In genomic region chr1:234402939-234403338, GRCh38 we compare ENCODE assay signal across 21 cellular contexts. TPM values are rescaled to one million over a fixed set of nuclear protein-coding genes. Genes with fewer than 3 reads are reported as not detected.
DNase-seq lines count a peak whose midpoint lies in the region; ATAC-seq and TF ChIP-seq lines count a peak whose summit lies in the region.
"Had no signal": no experiment of that assay in that cellular context is flagged by ENCODE, and none has a peak within 500 bp of the region (broad histone marks: within the 10 kb centered on the region; RNA-seq: fewer than 3 reads in every experiment).

No MANE protein-coding gene starts in this region.

- H3K9me3 ChIP-seq in CD4-positive, alpha-beta memory T cell (ENCODE audit: control insufficient read depth in 1 of 2, low read length in 2 of 2) = no peaks in the 10 kb centered on the region
- no peaks in the 10 kb centered on the region for H3K9me3 ChIP-seq in PC-9 (ENCODE audit: insufficient read depth, low read depth)
- H3K9me3 ChIP-seq: heart left ventricle, suprapubic skin had no signal

- H2AFZ ChIP-seq in PC-9 = no peak overlapping the region
- H2AFZ ChIP-seq: parathyroid adenoma had no signal

- no peak overlapping the region for H3K4me3 ChIP-seq in CD4-positive, alpha-beta memory T cell (ENCODE audit: low read length in 2 of 2)
- H3K4me3 ChIP-seq in PC-9 = no peak overlapping the region
- H3K4me3 ChIP-seq: heart left ventricle, suprapubic skin had no signal

- H3K27ac Mint-ChIP-seq in activated CD8-positive, alpha-beta memory T cell treated with anti-CD3 and anti-CD28 coated beads, Interleukin-2, amount 10 ng/mL, durations not matched to agents 7 days and 5 days = peak overlapping the region; percentile 67
- H3K27ac Mint-ChIP-seq in CD4-positive, alpha-beta memory T cell = peak overlapping the region in 6 of 7 donors; percentile 17 to 76 (median 53)
- peak overlapping the region; percentile 69 for H3K27ac Mint-ChIP-seq in activated T-helper 17 cell treated with anti-CD3 and anti-CD28 coated beads, Interleukin-2, amount 50 U/mL, for 72 hours
- H3K27ac Mint-ChIP-seq in natural killer cell = peak overlapping the region; percentile 15 to 61
- H3K27ac Mint-ChIP-seq: nephron had no signal

- H3K27me3 Mint-ChIP-seq in activated CD8-positive, alpha-beta memory T cell treated with anti-CD3 and anti-CD28 coated beads, Interleukin-2, amount 10 ng/mL, durations not matched to agents 7 days and 5 days = no peaks in the 10 kb centered on the region
- no peaks in the 10 kb centered on the region for H3K27me3 Mint-ChIP-seq in CD4-positive, alpha-beta memory T cell
- no peaks in the 10 kb centered on the region for H3K27me3 Mint-ChIP-seq in activated T-helper 17 cell treated with anti-CD3 and anti-CD28 coated beads, Interleukin-2, amount 50 U/mL, for 72 hours
- no peaks in the 10 kb centered on the region for H3K27me3 Mint-ChIP-seq in natural killer cell (ENCODE audit: low read depth in 2 of 2)

- peaks cover 30% of the 10 kb centered on the region for H3F3A ChIP-seq in PC-9 (ENCODE audit: insufficient read depth, low read depth)

- peaks cover 39% of the 10 kb centered on the region for H3K4me1 ChIP-seq in CD4-positive, alpha-beta memory T cell (ENCODE audit: insufficient read depth, low read length)
- H3K4me1 ChIP-seq in PC-9 (replicated peaks; ENCODE audit: insufficient read depth) = no peaks in the 10 kb centered on the region
- H3K4me1 ChIP-seq: parathyroid adenoma had no signal

- no peak for ATAC-seq in activated CD8-positive, alpha-beta memory T cell treated with anti-CD3 and anti-CD28 coated beads, Interleukin-2, amount 10 ng/mL, durations not matched to agents 7 days and 5 days
- no peak for ATAC-seq in activated T-helper 17 cell treated with anti-CD3 and anti-CD28 coated beads, Interleukin-2, amount 50 U/mL, for 72 hours (replicated peaks)
- no peak for ATAC-seq in natural killer cell
- no peak for ATAC-seq in GM19452 (IDR thresholded peaks at IDR 0.05; ENCODE audit: unreplicated experiment)
- ATAC-seq: heart left ventricle, sciatic nerve had no signal

- H3K36me3 Mint-ChIP-seq in activated CD8-positive, alpha-beta memory T cell treated with anti-CD3 and anti-CD28 coated beads, Interleukin-2, amount 10 ng/mL, durations not matched to agents 7 days and 5 days = peaks cover 20% of the 10 kb centered on the region
- H3K36me3 Mint-ChIP-seq in CD4-positive, alpha-beta memory T cell = peaks cover 0 to 4% of the 10 kb centered on the region in 2 donors
- H3K36me3 Mint-ChIP-seq in activated T-helper 17 cell treated with anti-CD3 and anti-CD28 coated beads, Interleukin-2, amount 50 U/mL, for 72 hours (ENCODE audit: low read depth) = no peaks in the 10 kb centered on the region
- peaks cover 6% of the 10 kb centered on the region for H3K36me3 Mint-ChIP-seq in natural killer cell

- no peak overlapping the region for H3K4me2 ChIP-seq in PC-9

- H4K20me1 ChIP-seq in PC-9 (ENCODE audit: insufficient read depth) = no peaks in the 10 kb centered on the region

- POLR2A ChIA-PET in CD4-positive, alpha-beta memory T cell (lab: Charles Lee; ENCODE audit: partially characterized antibody) = interaction anchor here (0.9 to 10.1 kb wide), 2 partner anchors 17 to 30 kb away, joined by 3 to 101 read pairs; partner anchors contain the start of gene COA6
- POLR2A ChIA-PET in PC-9 (lab: Charles Lee; ENCODE audit: unreplicated experiment) = no interaction called here

- H3K4me3 Mint-ChIP-seq in activated CD8-positive, alpha-beta memory T cell treated with anti-CD3 and anti-CD28 coated beads, Interleukin-2, amount 10 ng/mL, durations not matched to agents 7 days and 5 days = no peak overlapping the region
- H3K4me3 Mint-ChIP-seq in CD4-positive, alpha-beta memory T cell = peak overlapping the region in 5 of 8 donors; percentile 17 to 74 (median 45)
- peak overlapping the region; percentile 28 for H3K4me3 Mint-ChIP-seq in activated T-helper 17 cell treated with anti-CD3 and anti-CD28 coated beads, Interleukin-2, amount 50 U/mL, for 72 hours
- H3K4me3 Mint-ChIP-seq in natural killer cell = peak overlapping the region; percentile 10
- H3K4me3 Mint-ChIP-seq: nephron had no signal

- H3K9me3 Mint-ChIP-seq in activated CD8-positive, alpha-beta memory T cell treated with anti-CD3 and anti-CD28 coated beads, Interleukin-2, amount 10 ng/mL, durations not matched to agents 7 days and 5 days (ENCODE audit: low read depth) = no peaks in the 10 kb centered on the region
- H3K9me3 Mint-ChIP-seq in CD4-positive, alpha-beta memory T cell = no peaks in the 10 kb centered on the region
- H3K9me3 Mint-ChIP-seq in activated T-helper 17 cell treated with anti-CD3 and anti-CD28 coated beads, Interleukin-2, amount 50 U/mL, for 72 hours = no peaks in the 10 kb centered on the region
- H3K9me3 Mint-ChIP-seq in natural killer cell = no peaks in the 10 kb centered on the region
- H3K9me3 Mint-ChIP-seq: nephron had no signal

- H3K9me2 ChIP-seq in PC-9 (ENCODE audit: insufficient read depth) = no peaks in the 10 kb centered on the region

- no peaks in the 10 kb centered on the region for H3K27me3 ChIP-seq in CD4-positive, alpha-beta memory T cell (ENCODE audit: insufficient read depth, low read length)
- H3K27me3 ChIP-seq in PC-9 (ENCODE audit: insufficient read depth, low read depth) = no peaks in the 10 kb centered on the region
- H3K27me3 ChIP-seq: heart left ventricle, suprapubic skin had no signal

- no TSS peak for BruUV-seq in PC-9 (replicated peaks; lab: Mats Ljungman, UMichigan)

- CTCF ChIA-PET in activated CD8-positive, alpha-beta memory T cell treated with anti-CD3 and anti-CD28 coated beads, Interleukin-2, amount 10 ng/mL, durations not matched to agents 7 days and 5 days (lab: Charles Lee) = interaction anchor here (0.7 kb wide), 1 partner anchor 93 kb away, joined by 3 read pairs; no protein-coding TSS in a partner anchor
- CTCF ChIA-PET in CD4-positive, alpha-beta memory T cell (lab: Charles Lee; ENCODE audit: partially characterized antibody) = interaction anchor here (1.3 kb wide), 1 partner anchor 93 kb away, joined by 4 read pairs; no protein-coding TSS in a partner anchor
- CTCF ChIA-PET in PC-9 (lab: Charles Lee) = no interaction called here

- no peak overlapping the region for H3K27ac ChIP-seq in CD4-positive, alpha-beta memory T cell (ENCODE audit: low read depth, low read length)
- no peak overlapping the region for H3K27ac ChIP-seq in PC-9
- H3K27ac ChIP-seq: heart left ventricle, parathyroid adenoma, suprapubic skin had no signal

- peaks cover 40% of the 10 kb centered on the region for H3K4me1 Mint-ChIP-seq in activated CD8-positive, alpha-beta memory T cell treated with anti-CD3 and anti-CD28 coated beads, Interleukin-2, amount 10 ng/mL, durations not matched to agents 7 days and 5 days
- peaks cover 36 to 63% (median 43%) of the 10 kb centered on the region in 4 donors for H3K4me1 Mint-ChIP-seq in CD4-positive, alpha-beta memory T cell
- H3K4me1 Mint-ChIP-seq in activated T-helper 17 cell treated with anti-CD3 and anti-CD28 coated beads, Interleukin-2, amount 50 U/mL, for 72 hours = peaks cover 33% of the 10 kb centered on the region
- H3K4me1 Mint-ChIP-seq in natural killer cell = peaks cover 33 to 36% of the 10 kb centered on the region in 2 donors
- H3K4me1 Mint-ChIP-seq: nephron had no signal

- DNase-seq in activated CD8-positive, alpha-beta memory T cell treated with anti-CD3 and anti-CD28 coated beads, Interleukin-2, amount 10 ng/mL, durations not matched to agents 7 days and 5 days = no peak
- no peak for DNase-seq in activated CD8-positive, alpha-beta memory T cell treated with anti-CD3 and anti-CD28 coated beads, Interleukin-2, amount 50 U/mL, for 48 hours
- no peak for DNase-seq in CD4-positive, alpha-beta memory T cell
- DNase-seq in natural killer cell (no peak), AG08395 (ENCODE audit: low spot score) (no peak), PC-9 (no peak)
- DNase-seq: activated CD4-positive, CD25-positive, alpha-beta regulatory T cell; activated gamma-delta T cell treated with Interleukin-2 at 50 U/mL for 16 hours; cerebellar nuclear complex; DMS79; heart left ventricle; KBM-7; NCI-H1436; NCI-H510A treated with DMSO at 0.1 percent for 48 hours; stimulated activated CD4-positive, alpha-beta T cell treated with anti-CD3 and anti-CD28 coated beads, Interleukin-15, amount 100 ng/mL, for 24 hours had no signal

- TF ChIP-seq CTCF in natural killer cell (IDR thresholded peaks at IDR 0.05) (no peak), PC-9 (conservative IDR thresholded peaks at IDR 0.05) (no peak)

- no peaks in the 10 kb centered on the region for H3K79me2 ChIP-seq in PC-9 (ENCODE audit: low read depth)
- H3K79me2 ChIP-seq: parathyroid adenoma had no signal

- no peaks in the 10 kb centered on the region for H3K36me3 ChIP-seq in CD4-positive, alpha-beta memory T cell (ENCODE audit: insufficient read depth, low read length)
- H3K36me3 ChIP-seq in PC-9 (ENCODE audit: low read depth) = peaks cover 11% of the 10 kb centered on the region; the same call in 1 of the 2 replicates

- intact Hi-C loops in CD4-positive, alpha-beta memory T cell (cut with micrococcal nuclease) = no loop called here
- intact Hi-C loops in natural killer cell (cut with micrococcal nuclease) (no loop called here), PC-9 (cut with micrococcal nuclease; ENCODE audit: unreplicated experiment) (no loop called here)

RNA-seq across cellular contexts. Expression of gene COA6, which starts 29.7 kb away (rescaled TPM):
- 10 to 100 TPM; 42.4 to 43.0 TPM for total RNA-seq in activated CD8-positive, alpha-beta memory T cell treated with anti-CD3 and anti-CD28 coated beads, Interleukin-2, amount 10 ng/mL, durations not matched to agents 7 days and 5 days
- 10 to 100 TPM; 18.5 to 21.8 TPM for total RNA-seq in CD4-positive, alpha-beta memory T cell
- polyA plus RNA-seq in CD4-positive, alpha-beta memory T cell = 10 to 100 TPM; 52.3 to 55.3 TPM
- total RNA-seq in activated T-helper 17 cell treated with anti-CD3 and anti-CD28 coated beads, Interleukin-2, amount 50 U/mL, for 72 hours = 10 to 100 TPM; 55.6 to 76.4 TPM
- 10 to 100 TPM in 2 of 3 donors, 1 to 10 TPM in 1; 8.9 to 11.8 (median 11.6) TPM for total RNA-seq in natural killer cell
- total RNA-seq in PC-9 (2021) = 73.8 and 77.1 TPM in 2 replicates
